37 cellular contexts compared by ENCODE assay signal in genomic region chr3:115851571-115851970, GRCh38.
"Had no signal": no experiment of that assay in that cellular context is flagged by ENCODE, and none has a peak within 500 bp of the region (broad histone marks: within the 10 kb centered on the region; RNA-seq: fewer than 3 reads in every experiment).

No MANE protein-coding gene starts in this region.

- H3K27me3 Mint-ChIP-seq: activated naive CD4-positive, alpha-beta T cell treated with anti-CD3 and anti-CD28 coated beads, Interleukin-2, amount 10 ng/mL, durations not matched to agents 7 days and 5 days had no signal

- H3K4me3 Mint-ChIP-seq: activated naive CD4-positive, alpha-beta T cell treated with anti-CD3 and anti-CD28 coated beads for 36 hours; activated naive CD4-positive, alpha-beta T cell treated with anti-CD3 and anti-CD28 coated beads, Interleukin-2, amount 10 ng/mL, durations not matched to agents 7 days and 5 days; activated naive CD4-positive, alpha-beta T cell treated with anti-CD3 and anti-CD28 coated beads, Interleukin-2, amount 50 U/mL, for 24 hours; activated naive CD8-positive, alpha-beta T cell; activated naive CD8-positive, alpha-beta T cell treated with anti-CD3 and anti-CD28 coated beads for 36 hours; activated naive CD8-positive, alpha-beta T cell treated with anti-CD3 and anti-CD28 coated beads, Interleukin-2, amount 10 ng/mL, durations not matched to agents 7 days and 5 days; activated naive CD8-positive, alpha-beta T cell treated with anti-CD3 and anti-CD28 coated beads, Interleukin-2, amount 50 U/mL, for 24 hours; activated T-cell treated with anti-CD3 and anti-CD28 coated beads, Interleukin-2, amount 50 U/mL, for 24 hours; activated T-cell treated with anti-CD3 and anti-CD28 coated beads, Interleukin-2, amount 50 U/mL, for 4 hours; activated T-helper 1 cell treated with anti-CD3 and anti-CD28 coated beads, Interleukin-12 subunit alpha, Interleukin-12 subunit beta, Interleukin-2, Interleukin-4 antibody, amounts not matched to agents 30 ng/mL and 10 ng/mL and 1 ng/mL, durations not matched to agents 14 hours and 24 hours and 36 hours; activated T-helper 17 cell treated with anti-CD3 and anti-CD28 coated beads, Interleukin-2, amount 50 U/mL, for 72 hours; brain; central memory CD8-positive, alpha-beta T cell had no signal

- H3K27ac Mint-ChIP-seq: activated naive CD4-positive, alpha-beta T cell treated with anti-CD3 and anti-CD28 coated beads for 36 hours; activated naive CD4-positive, alpha-beta T cell treated with anti-CD3 and anti-CD28 coated beads, Interleukin-2, amount 10 ng/mL, durations not matched to agents 7 days and 5 days; activated naive CD4-positive, alpha-beta T cell treated with anti-CD3 and anti-CD28 coated beads, Interleukin-2, amount 50 U/mL, for 24 hours; activated naive CD4-positive, alpha-beta T cell treated with anti-CD3 and anti-CD28 coated beads, Interleukin-2, amount 50 U/mL, for 72 hours; activated naive CD8-positive, alpha-beta T cell; activated naive CD8-positive, alpha-beta T cell treated with anti-CD3 and anti-CD28 coated beads for 36 hours; activated naive CD8-positive, alpha-beta T cell treated with anti-CD3 and anti-CD28 coated beads, Interleukin-2, amount 10 ng/mL, durations not matched to agents 7 days and 5 days; activated naive CD8-positive, alpha-beta T cell treated with anti-CD3 and anti-CD28 coated beads, Interleukin-2, amount 50 U/mL, for 24 hours; activated T-cell treated with anti-CD3 and anti-CD28 coated beads, Interleukin-2, amount 50 U/mL, for 24 hours; activated T-helper 1 cell treated with anti-CD3 and anti-CD28 coated beads, Interleukin-12 subunit alpha, Interleukin-12 subunit beta, Interleukin-2, Interleukin-4 antibody, amounts not matched to agents 30 ng/mL and 10 ng/mL and 1 ng/mL, durations not matched to agents 14 hours and 24 hours and 36 hours; activated T-helper 17 cell treated with anti-CD3 and anti-CD28 coated beads, Interleukin-2, amount 50 U/mL, for 72 hours; activated T-helper 2 cell treated with anti-CD3 and anti-CD28 coated beads, Interferon-gamma antibody, Interleukin-2, Interleukin-4, amounts not matched to agents 10 μg/mL and 5 μg/mL and 100 μg/mL, durations not matched to agents 14 hours and 24 hours and 36 hours; brain had no signal

- H3K4me1 Mint-ChIP-seq: activated naive CD4-positive, alpha-beta T cell treated with anti-CD3 and anti-CD28 coated beads, Interleukin-2, amount 10 ng/mL, durations not matched to agents 7 days and 5 days; activated naive CD4-positive, alpha-beta T cell treated with anti-CD3 and anti-CD28 coated beads, Interleukin-2, amount 50 U/mL, for 24 hours; activated naive CD8-positive, alpha-beta T cell treated with anti-CD3 and anti-CD28 coated beads for 36 hours; activated naive CD8-positive, alpha-beta T cell treated with anti-CD3 and anti-CD28 coated beads, Interleukin-2, amount 10 ng/mL, durations not matched to agents 7 days and 5 days; activated naive CD8-positive, alpha-beta T cell treated with anti-CD3 and anti-CD28 coated beads, Interleukin-2, amount 50 U/mL, for 24 hours; activated T-helper 17 cell treated with anti-CD3 and anti-CD28 coated beads, Interleukin-2, amount 50 U/mL, for 72 hours; brain; central memory CD8-positive, alpha-beta T cell had no signal

- ATAC-seq: activated naive CD4-positive, alpha-beta T cell treated with anti-CD3 and anti-CD28 coated beads, Interleukin-2, amount 50 U/mL, for 72 hours; activated naive CD8-positive, alpha-beta T cell treated with anti-CD3 and anti-CD28 coated beads, Interleukin-2, amount 50 U/mL, for 24 hours; activated T-cell treated with anti-CD3 and anti-CD28 coated beads, Interleukin-2, amount 50 U/mL, for 4 hours; activated T-helper 17 cell treated with anti-CD3 and anti-CD28 coated beads, Interleukin-2, amount 50 U/mL, for 72 hours; body of pancreas had no signal

- H3K36me3 Mint-ChIP-seq: activated naive CD4-positive, alpha-beta T cell treated with anti-CD3 and anti-CD28 coated beads, Interleukin-2, amount 10 ng/mL, durations not matched to agents 7 days and 5 days; activated naive CD4-positive, alpha-beta T cell treated with anti-CD3 and anti-CD28 coated beads, Interleukin-2, amount 50 U/mL, for 24 hours; activated naive CD4-positive, alpha-beta T cell treated with anti-CD3 and anti-CD28 coated beads, Interleukin-2, amount 50 U/mL, for 72 hours; activated naive CD8-positive, alpha-beta T cell; activated naive CD8-positive, alpha-beta T cell treated with anti-CD3 and anti-CD28 coated beads for 36 hours; activated naive CD8-positive, alpha-beta T cell treated with anti-CD3 and anti-CD28 coated beads, Interleukin-2, amount 10 ng/mL, durations not matched to agents 7 days and 5 days had no signal

- H3K9me3 Mint-ChIP-seq: activated naive CD4-positive, alpha-beta T cell treated with anti-CD3 and anti-CD28 coated beads for 36 hours; activated naive CD4-positive, alpha-beta T cell treated with anti-CD3 and anti-CD28 coated beads, Interleukin-2, amount 10 ng/mL, durations not matched to agents 7 days and 5 days; activated naive CD4-positive, alpha-beta T cell treated with anti-CD3 and anti-CD28 coated beads, Interleukin-2, amount 50 U/mL, for 24 hours; activated naive CD4-positive, alpha-beta T cell treated with anti-CD3 and anti-CD28 coated beads, Interleukin-2, amount 50 U/mL, for 72 hours; activated naive CD8-positive, alpha-beta T cell treated with anti-CD3 and anti-CD28 coated beads for 36 hours; activated naive CD8-positive, alpha-beta T cell treated with anti-CD3 and anti-CD28 coated beads, Interleukin-2, amount 10 ng/mL, durations not matched to agents 7 days and 5 days; activated naive CD8-positive, alpha-beta T cell treated with anti-CD3 and anti-CD28 coated beads, Interleukin-2, amount 50 U/mL, for 24 hours; activated T-cell treated with anti-CD3 and anti-CD28 coated beads, Interleukin-2, amount 50 U/mL, for 24 hours; activated T-cell treated with anti-CD3 and anti-CD28 coated beads, Interleukin-2, amount 50 U/mL, for 4 hours; activated T-helper 1 cell treated with anti-CD3 and anti-CD28 coated beads, Interleukin-12 subunit alpha, Interleukin-12 subunit beta, Interleukin-2, Interleukin-4 antibody, amounts not matched to agents 30 ng/mL and 10 ng/mL and 1 ng/mL, durations not matched to agents 14 hours and 24 hours and 36 hours; activated T-helper 17 cell treated with anti-CD3 and anti-CD28 coated beads, Interleukin-2, amount 50 U/mL, for 72 hours; activated T-helper 2 cell treated with anti-CD3 and anti-CD28 coated beads, Interferon-gamma antibody, Interleukin-2, Interleukin-4, amounts not matched to agents 10 μg/mL and 5 μg/mL and 100 μg/mL, durations not matched to agents 14 hours and 24 hours and 36 hours; brain; central memory CD8-positive, alpha-beta T cell had no signal

- H3K4me3 ChIP-seq: adrenal gland, ascending aorta, body of pancreas, breast epithelium, cardiac muscle cell had no signal

- DNase-seq: activated effector memory CD4-positive, alpha-beta T cell treated with anti-CD3 and anti-CD28 coated beads, Interleukin-2, amount 50 U/mL, for 16 hours; activated effector memory CD4-positive, alpha-beta T cell treated with Interleukin-2 at 50 U/mL for 16 hours; activated gamma-delta T cell; activated gamma-delta T cell treated with Interleukin-2 at 50 U/mL for 16 hours; activated naive CD4-positive, alpha-beta T cell; activated naive CD4-positive, alpha-beta T cell treated with anti-CD3 and anti-CD28 coated beads for 36 hours; activated naive CD4-positive, alpha-beta T cell treated with anti-CD3 and anti-CD28 coated beads, Interleukin-2, amount 10 ng/mL, durations not matched to agents 7 days and 5 days; activated naive CD4-positive, alpha-beta T cell treated with anti-CD3 and anti-CD28 coated beads, Interleukin-2, amount 50 U/mL, for 16 hours; activated naive CD4-positive, alpha-beta T cell treated with Interleukin-2 at 50 U/mL for 16 hours; activated naive CD8-positive, alpha-beta T cell treated with anti-CD3 and anti-CD28 coated beads for 36 hours; activated naive CD8-positive, alpha-beta T cell treated with anti-CD3 and anti-CD28 coated beads, Interleukin-2, amount 10 ng/mL, durations not matched to agents 7 days and 5 days; activated naive CD8-positive, alpha-beta T cell treated with anti-CD3 and anti-CD28 coated beads, Interleukin-2, amount 50 U/mL, for 24 hours; activated T-cell treated with anti-CD3 and anti-CD28 coated beads, Interleukin-2, amount 50 U/mL, for 1 hour; activated T-cell treated with anti-CD3 and anti-CD28 coated beads, Interleukin-2, amount 50 U/mL, for 24 hours; activated T-cell treated with anti-CD3 and anti-CD28 coated beads, Interleukin-2, amount 50 U/mL, for 4 hours; activated T-cell treated with anti-CD3 and anti-CD28 coated beads, Interleukin-2, amount 50 U/mL, for 48 hours; adrenal gland; amniotic stem cell; amygdala; anterior cingulate cortex; aorta; brain microvascular endothelial cell; caudate nucleus; central memory CD4-positive, alpha-beta T cell; cerebellar nuclear complex had no signal
